ENCODE assay signal across 2 cellular contexts in genomic region chr3:156297582-156297981, GRCh38.
TF ChIP-seq lines count a peak whose summit lies in the region.

No MANE protein-coding gene starts in this region.

TF ChIP-seq in SK-N-SH, 30 proteins besides CTCF, POLR2A, EP300 and RAD21 (continued from another document):
- TF ChIP-seq REST (IDR thresholded peaks at IDR 0.05; ENCODE audit: low read depth, low read length) (no peak), MAX (IDR thresholded peaks at IDR 0.05; ENCODE audit: low read depth) (no peak), FOSL2 (IDR thresholded peaks at IDR 0.05; ENCODE audit: borderline replicate concordance, low read depth) (no peak), POLR2AphosphoS5 (IDR thresholded peaks at IDR 0.05; ENCODE audit: low read depth, low read length) (no peak), EZH2phosphoT487 (IDR thresholded peaks at IDR 0.05; ENCODE audit: borderline replicate concordance, low read depth) (no peak), PBX3 (IDR thresholded peaks at IDR 0.05) (no peak), NRF1 (IDR thresholded peaks at IDR 0.05; ENCODE audit: low read depth, low read length) (no peak), YY1 (IDR thresholded peaks at IDR 0.05; ENCODE audit: low read depth) (no peak), USF1 (IDR thresholded peaks at IDR 0.05; ENCODE audit: borderline replicate concordance, low read depth) (no peak), NFIC (IDR thresholded peaks at IDR 0.05; ENCODE audit: borderline replicate concordance) (no peak), SIN3A (IDR thresholded peaks at IDR 0.05; ENCODE audit: borderline replicate concordance, low read depth, low read length) (no peak), JUND (IDR thresholded peaks at IDR 0.05) (no peak)

TF ChIP-seq in SK-N-SH treated with all-trans-retinoic acid at 6 μM for 48 hours, 23 proteins besides CTCF, POLR2A, EP300 and RAD21 (continued from another document):
- TF ChIP-seq ZFP3 (CRISPR knock-in tag; IDR thresholded peaks at IDR 0.05) (no peak), ZNF565 (CRISPR knock-in tag; conservative IDR thresholded peaks at IDR 0.05; ENCODE audit: low read depth) (no peak), ISL1 (CRISPR knock-in tag; IDR thresholded peaks at IDR 0.05) (no peak), CSDC2 (CRISPR knock-in tag; IDR thresholded peaks at IDR 0.05) (no peak), TOX (CRISPR knock-in tag; IDR thresholded peaks at IDR 0.05; ENCODE audit: borderline replicate concordance) (no peak), PATZ1 (CRISPR knock-in tag; IDR thresholded peaks at IDR 0.05; ENCODE audit: borderline replicate concordance) (no peak)
